In genomic region chr3:197663367-197664140, GRCh38 we compare ENCODE assay signal across 6 cellular contexts.
DNase-seq lines count a peak whose midpoint lies in the region; ATAC-seq, FAIRE-seq and TF ChIP-seq lines count a peak whose summit lies in the region.
"Not testable (repeated sequence)": the region's sequence is repeated elsewhere in the genome, so short reads cannot be mapped to it uniquely, and the experiment has no call there.

No MANE protein-coding gene starts in this region.

- H4K20me1 ChIP-seq in BLaER1; DND-41 (ENCODE audit: insufficient read depth, low read length); GM12878 (ENCODE audit: control insufficient read depth, insufficient read depth): not testable (repeated sequence)

- not testable (repeated sequence) for TF ChIP-seq EP300 in GM12878 (IDR thresholded peaks at IDR 0.05; ENCODE audit: borderline replicate concordance in 1 of 2, control insufficient read depth in 1 of 2, low read depth in 2 of 2, low read length in 2 of 2)

- peak; percentile 25 for ATAC-seq in DND-41 (ENCODE audit: insufficient read depth, low read depth)
- not testable (repeated sequence) for ATAC-seq in GM12878

- not testable (repeated sequence) for H3K79me2 ChIP-seq in DND-41 (ENCODE audit: insufficient read depth, low read length); GM12878 (ENCODE audit: control insufficient read depth, insufficient read depth, low read length)

- 75% methylated on average over 10 of the region's 25 CpGs for WGBS in GM12878 (ENCODE audit: insufficient coverage, insufficient replicate concordance, low lambda C conversion rate, missing lambda C conversion rate)
- 78 to 88% (median 87%) methylated on average over 12 to 20 of the region's 25 CpGs for WGBS in spleen, 5 donors

- TF ChIP-seq POLR2A in GM12878 (IDR thresholded peaks at IDR 0.05; ENCODE audit: low read depth, low read length); spleen (IDR thresholded peaks at IDR 0.05): not testable (repeated sequence)

- FAIRE-seq in GM12878 (lab: Jason Lieb, UNC) = not testable (repeated sequence)

- H3K27ac ChIP-seq in BLaER1 (peak overlapping the region; percentile 59), KOPT-K1 (ENCODE audit: low read depth, low read length, poor library complexity, severe bottlenecking) (peak overlapping the region; percentile 31)
- not testable (repeated sequence) for H3K27ac ChIP-seq in DND-41 (ENCODE audit: low read length); GM12878 (ENCODE audit: control insufficient read depth, insufficient read depth); spleen

- CTCF ChIA-PET in GM12878 (lab: Yijun Ruan, JAX) = not testable (repeated sequence)

- intact Hi-C loops in GM12878 (cut with micrococcal nuclease; ENCODE audit: unreplicated experiment); cardiac septum (cut with DNase I); spleen (cut with DNase I; ENCODE audit: low total_unique reads): not testable (repeated sequence)

- in situ Hi-C loops in GM12878 (cut with MboI) = not testable (repeated sequence)

- H3K36me3 ChIP-seq in BLaER1; DND-41 (ENCODE audit: insufficient read depth, low read length); KOPT-K1 (ENCODE audit: insufficient read depth, low read length); GM12878 (ENCODE audit: control insufficient read depth in 2 of 2, insufficient read depth in 2 of 2, low read length in 1 of 2); spleen: not testable (repeated sequence)

- BruUV-seq in GM12878 (replicated peaks; lab: Mats Ljungman, UMichigan) = not testable (repeated sequence)

- H3K27me3 ChIP-seq in BLaER1; DND-41 (ENCODE audit: insufficient read depth, low read length, poor library complexity); GM12878 (replicated peaks in 1 of 2; ENCODE audit: control insufficient read depth in 2 of 2, insufficient read depth in 2 of 2, low read length in 1 of 2): not testable (repeated sequence)
- peaks cover 0 to 12% (median 0%) of the 10 kb centered on the region in 7 donors for H3K27me3 ChIP-seq in spleen (replicated peaks in 1 of 7)

- not testable (repeated sequence) for H3K9ac ChIP-seq in BLaER1; DND-41 (ENCODE audit: low read depth, low read length); GM12878 (ENCODE audit: control insufficient read depth, insufficient read depth, low read length)

- H3K4me3 ChIP-seq in BLaER1; DND-41 (ENCODE audit: low read depth in 1 of 2, low read length in 2 of 2); GM12878; spleen: not testable (repeated sequence)

- H3K4me1 ChIP-seq in BLaER1 (peaks cover 46% of the 10 kb centered on the region), DND-41 (ENCODE audit: insufficient read depth, low read length) (peaks cover 22% of the 10 kb centered on the region)
- not testable (repeated sequence) for H3K4me1 ChIP-seq in GM12878 (ENCODE audit: control insufficient read depth, insufficient read depth, low read length); spleen

- not testable (repeated sequence) for TF ChIP-seq CTCF in DND-41 (IDR thresholded peaks at IDR 0.05; ENCODE audit: borderline replicate concordance, extremely low read depth, low read length, poor library complexity, severe bottlenecking); GM12878 (IDR thresholded peaks at IDR 0.05 in 2 of 3, conservative IDR thresholded peaks at IDR 0.05 in 1 of 3; ENCODE audit: control insufficient read depth in 2 of 3, extremely low read depth in 1 of 3, insufficient read depth in 1 of 3, low read depth in 3 of 3, low read length in 3 of 3); spleen (IDR thresholded peaks at IDR 0.05 in 8 of 11, conservative IDR thresholded peaks at IDR 0.05 in 3 of 11)

- not testable (repeated sequence) for H2AFZ ChIP-seq in DND-41 (ENCODE audit: low read depth, low read length); GM12878 (ENCODE audit: control insufficient read depth, low read depth, low read length)

- SMC1A ChIA-PET in GM12878 (lab: Charles Lee; ENCODE audit: uncharacterized antibody, unreplicated experiment) = not testable (repeated sequence)

- POLR2A ChIA-PET in GM12878 (lab: Charles Lee) = not testable (repeated sequence)

- peak; percentile 49 for DNase-seq in DND-41
- not testable (repeated sequence) for DNase-seq in GM12878 (ENCODE audit: low read depth, low spot score)
- peak; percentile 58 for DNase-seq in cardiac septum (ENCODE audit: low spot score)
- DNase-seq in spleen = peak; percentile 43

- TF ChIP-seq RAD21 in GM12878 (IDR thresholded peaks at IDR 0.05; ENCODE audit: insufficient read depth, low read depth, low read length) = not testable (repeated sequence)

- H3K4me2 ChIP-seq in BLaER1 = peak overlapping the region; percentile 60
- H3K4me2 ChIP-seq in DND-41 (ENCODE audit: insufficient read depth, low read length); GM12878 (ENCODE audit: control insufficient read depth, insufficient read depth): not testable (repeated sequence)

- not testable (repeated sequence) for H3K9me3 ChIP-seq in BLaER1; DND-41 (ENCODE audit: insufficient read depth, low read length, severe bottlenecking); KOPT-K1 (ENCODE audit: insufficient read depth, low read length, poor library complexity, severe bottlenecking); GM12878 (replicated peaks; ENCODE audit: control insufficient read depth, insufficient read depth, low read length); spleen

- RAD21 ChIA-PET in GM12878 (lab: Charles Lee; ENCODE audit: unreplicated experiment) = not testable (repeated sequence)

TF ChIP-seq in GM12878, 131 proteins besides CTCF, POLR2A, EP300 and RAD21:
- TF ChIP-seq BCL3 (IDR thresholded peaks at IDR 0.05; ENCODE audit: borderline replicate concordance, insufficient read depth, low read depth, low read length, poor library complexity, severe bottlenecking) = peak; percentile 58
TF ChIP-seq in GM12878: peak in this region for 1; not testable (repeated sequence) for 130.
